Comparison of ENCODE assay signal across 30 cellular contexts in the genomic region with DNA sequence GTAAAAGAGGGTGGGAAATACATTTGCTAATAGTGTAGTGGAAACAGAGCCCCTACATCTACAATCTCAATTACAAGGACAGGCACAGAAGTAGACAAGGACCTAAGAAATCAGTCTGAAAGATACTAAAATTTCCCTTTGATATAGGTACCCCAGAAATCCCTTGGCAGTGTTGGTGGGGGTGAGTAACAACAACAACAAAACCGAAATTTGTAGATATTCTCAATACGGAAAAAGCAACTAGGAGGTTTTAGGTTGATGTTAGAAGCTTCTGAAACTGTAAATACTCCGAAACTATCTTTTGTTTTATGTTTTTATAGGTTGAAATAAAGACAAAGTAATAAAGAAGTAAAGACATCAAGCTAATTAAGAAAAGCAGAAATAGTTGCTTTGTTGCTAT.
"Had no signal": no experiment of that assay in that cellular context is flagged by ENCODE, and none has a peak within 500 bp of the region (broad histone marks: within the 10 kb centered on the region; RNA-seq: fewer than 3 reads in every experiment).

No MANE protein-coding gene starts in this region.

- H3K9me3 ChIP-seq: ascending aorta, breast epithelium, colonic mucosa had no signal

- ATAC-seq: activated CD8-positive, alpha-beta memory T cell treated with anti-CD3 and anti-CD28 coated beads, Interleukin-2, amount 10 ng/mL, durations not matched to agents 7 days and 5 days; activated naive CD4-positive, alpha-beta T cell treated with anti-CD3 and anti-CD28 coated beads, Interleukin-2, amount 50 U/mL, for 72 hours; esophagus mucosa; WTC11 had no signal

- H3K27ac Mint-ChIP-seq: activated CD4-positive, alpha-beta memory T cell treated with anti-CD3 and anti-CD28 coated beads, Interleukin-2, amount 10 ng/mL, durations not matched to agents 7 days and 5 days; activated CD4-positive, alpha-beta T cell treated with anti-CD3 and anti-CD28 coated beads, Interleukin-2, amount 10 ng/mL, durations not matched to agents 7 days and 5 days; activated CD8-positive, alpha-beta memory T cell treated with anti-CD3 and anti-CD28 coated beads, Interleukin-2, amount 10 ng/mL, durations not matched to agents 7 days and 5 days; activated naive CD4-positive, alpha-beta T cell treated with anti-CD3 and anti-CD28 coated beads, Interleukin-2, amount 10 ng/mL, durations not matched to agents 7 days and 5 days; activated naive CD4-positive, alpha-beta T cell treated with anti-CD3 and anti-CD28 coated beads, Interleukin-2, amount 50 U/mL, for 72 hours; activated naive CD8-positive, alpha-beta T cell treated with anti-CD3 and anti-CD28 coated beads, Interleukin-2, amount 10 ng/mL, durations not matched to agents 7 days and 5 days; activated T-helper 1 cell treated with anti-CD3 and anti-CD28 coated beads, Interleukin-12 subunit alpha, Interleukin-12 subunit beta, Interleukin-2, Interleukin-4 antibody, amounts not matched to agents 30 ng/mL and 10 ng/mL and 1 ng/mL, durations not matched to agents 14 hours and 24 hours and 36 hours; brain; WTC11 had no signal

- H3K4me3 Mint-ChIP-seq: activated CD4-positive, alpha-beta memory T cell treated with anti-CD3 and anti-CD28 coated beads, Interleukin-2, amount 10 ng/mL, durations not matched to agents 7 days and 5 days; activated CD4-positive, alpha-beta T cell treated with anti-CD3 and anti-CD28 coated beads, Interleukin-2, amount 10 ng/mL, durations not matched to agents 7 days and 5 days; activated CD8-positive, alpha-beta memory T cell treated with anti-CD3 and anti-CD28 coated beads, Interleukin-2, amount 10 ng/mL, durations not matched to agents 7 days and 5 days; activated naive CD4-positive, alpha-beta T cell treated with anti-CD3 and anti-CD28 coated beads, Interleukin-2, amount 10 ng/mL, durations not matched to agents 7 days and 5 days; activated naive CD8-positive, alpha-beta T cell treated with anti-CD3 and anti-CD28 coated beads, Interleukin-2, amount 10 ng/mL, durations not matched to agents 7 days and 5 days; activated T-helper 1 cell treated with anti-CD3 and anti-CD28 coated beads, Interleukin-12 subunit alpha, Interleukin-12 subunit beta, Interleukin-2, Interleukin-4 antibody, amounts not matched to agents 30 ng/mL and 10 ng/mL and 1 ng/mL, durations not matched to agents 14 hours and 24 hours and 36 hours; brain; WTC11 had no signal

- H3K36me3 Mint-ChIP-seq: brain, WTC11 had no signal

- H3K4me1 ChIP-seq: ascending aorta, breast epithelium, colonic mucosa had no signal

- H3K27me3 Mint-ChIP-seq: activated CD4-positive, alpha-beta T cell treated with anti-CD3 and anti-CD28 coated beads, Interleukin-2, amount 10 ng/mL, durations not matched to agents 7 days and 5 days; activated CD8-positive, alpha-beta memory T cell treated with anti-CD3 and anti-CD28 coated beads, Interleukin-2, amount 10 ng/mL, durations not matched to agents 7 days and 5 days; activated naive CD4-positive, alpha-beta T cell treated with anti-CD3 and anti-CD28 coated beads, Interleukin-2, amount 10 ng/mL, durations not matched to agents 7 days and 5 days; activated naive CD8-positive, alpha-beta T cell treated with anti-CD3 and anti-CD28 coated beads, Interleukin-2, amount 10 ng/mL, durations not matched to agents 7 days and 5 days; brain had no signal

- H3K4me1 Mint-ChIP-seq: activated CD4-positive, alpha-beta T cell treated with anti-CD3 and anti-CD28 coated beads, Interleukin-2, amount 10 ng/mL, durations not matched to agents 7 days and 5 days had no signal

- DNase-seq: activated CD4-positive, alpha-beta memory T cell treated with anti-CD3 and anti-CD28 coated beads, Interleukin-2, amount 10 ng/mL, durations not matched to agents 7 days and 5 days; activated CD4-positive, alpha-beta T cell treated with anti-CD3 and anti-CD28 coated beads for 1 hour; activated CD4-positive, alpha-beta T cell treated with anti-CD3 and anti-CD28 coated beads for 4 hours; activated CD4-positive, alpha-beta T cell treated with anti-CD3 and anti-CD28 coated beads, Interleukin-2, amount 10 ng/mL, durations not matched to agents 7 days and 5 days; activated CD4-positive, alpha-beta T cell treated with anti-CD3 and anti-CD28 coated beads, Interleukin-2, amount 50 U/mL, for 4 hours; activated CD8-positive, alpha-beta memory T cell treated with anti-CD3 and anti-CD28 coated beads, Interleukin-2, amount 10 ng/mL, durations not matched to agents 7 days and 5 days; activated CD8-positive, alpha-beta memory T cell treated with anti-CD3 and anti-CD28 coated beads, Interleukin-2, amount 50 U/mL, for 4 hours; activated gamma-delta T cell; activated naive CD4-positive, alpha-beta T cell; activated naive CD4-positive, alpha-beta T cell treated with anti-CD3 and anti-CD28 coated beads, Interleukin-2, amount 10 ng/mL, durations not matched to agents 7 days and 5 days; activated naive CD8-positive, alpha-beta T cell treated with anti-CD3 and anti-CD28 coated beads, Interleukin-2, amount 10 ng/mL, durations not matched to agents 7 days and 5 days; activated T-cell treated with anti-CD3 and anti-CD28 coated beads, Interleukin-2, amount 50 U/mL, for 1 hour; activated T-cell treated with anti-CD3 and anti-CD28 coated beads, Interleukin-2, amount 50 U/mL, for 48 hours; central memory CD4-positive, alpha-beta T cell; cerebellar nuclear complex; colonic mucosa; effector CD8-positive, alpha-beta T cell; foreskin fibroblast; head of caudate nucleus; T-helper 1 cell; T-helper 2 cell had no signal

- H3K27ac ChIP-seq: ascending aorta, breast epithelium, cardiac muscle cell, colonic mucosa, VCaP had no signal

- H3K27me3 ChIP-seq: ascending aorta, breast epithelium, cardiac muscle cell, colonic mucosa had no signal

- H3K4me3 ChIP-seq: ascending aorta, breast epithelium, cardiac muscle cell, colonic mucosa had no signal

- H3K36me3 ChIP-seq: ascending aorta, breast epithelium, cardiac muscle cell, colonic mucosa had no signal
